In genomic region chr15:74837482-74837881, GRCh38 we compare ENCODE assay signal across 17 cellular contexts. TPM values are rescaled to one million over a fixed set of nuclear protein-coding genes. Genes with fewer than 3 reads are reported as not detected.
"Had no signal": no experiment of that assay in that cellular context is flagged by ENCODE, and none has a peak within 500 bp of the region (broad histone marks: within the 10 kb centered on the region; RNA-seq: fewer than 3 reads in every experiment).

No MANE protein-coding gene starts in this region.

- H3K4me3 ChIP-seq: ascending aorta, cardiac muscle cell, coronary artery, gastroesophageal sphincter, right atrium auricular region, skin epidermis, uterus had no signal

- H3K36me3 ChIP-seq: cardiac muscle cell, uterus had no signal

- H2AFZ ChIP-seq: parathyroid adenoma had no signal

- H3K27ac Mint-ChIP-seq: activated CD4-positive, alpha-beta memory T cell treated with anti-CD3 and anti-CD28 coated beads for 36 hours had no signal

- H3K9me3 ChIP-seq: ascending aorta, gastroesophageal sphincter, right atrium auricular region, uterus had no signal

- H3K4me3 Mint-ChIP-seq: activated CD4-positive, alpha-beta memory T cell treated with anti-CD3 and anti-CD28 coated beads for 36 hours had no signal

- H3K27ac ChIP-seq: ascending aorta, cardiac muscle cell, coronary artery, gastroesophageal sphincter, parathyroid adenoma, right atrium auricular region, skin epidermis, uterus had no signal

- H3K27me3 Mint-ChIP-seq: activated CD4-positive, alpha-beta memory T cell treated with anti-CD3 and anti-CD28 coated beads for 36 hours had no signal

- ATAC-seq: gastroesophageal sphincter, left ventricle myocardium superior had no signal

- H3K9me3 Mint-ChIP-seq: activated CD4-positive, alpha-beta memory T cell treated with anti-CD3 and anti-CD28 coated beads for 36 hours had no signal

- H3K9ac ChIP-seq: parathyroid adenoma had no signal

- DNase-seq: activated CD4-positive, alpha-beta memory T cell treated with anti-CD3 and anti-CD28 coated beads for 36 hours; activated CD8-positive, alpha-beta memory T cell treated with anti-CD3 and anti-CD28 coated beads, Interleukin-2, amount 50 U/mL, for 48 hours; activated naive CD4-positive, alpha-beta T cell; effector CD4-positive, alpha-beta T cell; left ventricle myocardium superior; mesendoderm; T-helper 1 cell; uterus had no signal

- H3K79me2 ChIP-seq: parathyroid adenoma had no signal

- H3K27me3 ChIP-seq: ascending aorta, cardiac muscle cell, gastroesophageal sphincter, right atrium auricular region, uterus had no signal

RNA-seq across cellular contexts. Expression of gene CPLX3, which starts 11.1 kb away (rescaled TPM):
- total RNA-seq: activated CD4-positive, alpha-beta memory T cell treated with anti-CD3 and anti-CD28 coated beads for 36 hours; ascending aorta; cardiac muscle cell; gastroesophageal sphincter; kidney epithelial cell; uterus had no signal
- polyA plus RNA-seq: cardiac muscle cell had no signal

RNA-seq across cellular contexts. Expression of gene LMAN1L, which starts 24.8 kb away (rescaled TPM):
- total RNA-seq: activated CD4-positive, alpha-beta memory T cell treated with anti-CD3 and anti-CD28 coated beads for 36 hours; ascending aorta; cardiac muscle cell; kidney epithelial cell had no signal
- polyA plus RNA-seq: cardiac muscle cell, neural cell had no signal
